ENCODE assay signal across 22 cellular contexts in the genomic region with DNA sequence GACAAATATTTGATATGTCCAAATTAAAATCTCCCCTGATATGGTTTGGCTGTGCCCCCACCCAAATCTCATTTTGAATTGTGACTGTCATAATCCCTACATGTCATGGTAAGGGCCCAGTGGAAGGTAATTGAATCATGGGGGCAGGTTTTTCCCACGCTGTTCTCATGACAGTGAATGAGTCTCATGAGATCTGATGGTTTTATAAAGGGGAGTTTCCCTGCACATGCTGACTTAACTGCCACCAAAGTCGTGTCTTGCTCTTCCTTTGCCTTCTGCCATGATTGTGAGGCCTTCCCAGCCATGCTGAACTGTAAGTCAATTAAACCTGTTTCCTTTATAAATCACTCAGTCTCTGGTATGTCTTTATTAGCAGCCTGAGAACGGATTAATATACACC.
DNase-seq lines count a peak whose midpoint lies in the region; ATAC-seq and TF ChIP-seq lines count a peak whose summit lies in the region.
"Had no signal": no experiment of that assay in that cellular context is flagged by ENCODE, and none has a peak within 500 bp of the region (broad histone marks: within the 10 kb centered on the region; RNA-seq: fewer than 3 reads in every experiment).

No MANE protein-coding gene starts in this region.

- no peak overlapping the region for H3K27ac Mint-ChIP-seq in T-helper 2 cell treated with Interferon-gamma antibody and Interleukin-4, amounts not matched to agents 5 μg/mL and 100 μg/mL, for 36 hours
- no peak overlapping the region for H3K27ac Mint-ChIP-seq in osteocyte (ENCODE audit: unreplicated experiment)
- H3K27ac Mint-ChIP-seq: CD4-positive, CD25-positive, alpha-beta regulatory T cell; CD8-positive, alpha-beta memory T cell; GM23338; HFFc6 had no signal

- peak; percentile 43 for ATAC-seq in GM18511 (IDR thresholded peaks at IDR 0.05; ENCODE audit: unreplicated experiment)
- ATAC-seq in HG02759 (IDR thresholded peaks at IDR 0.05; ENCODE audit: unreplicated experiment) = peak; percentile 40
- ATAC-seq: HCT116 had no signal

- no peaks in the 10 kb centered on the region for H3K36me3 Mint-ChIP-seq in T-helper 2 cell treated with Interferon-gamma antibody and Interleukin-4, amounts not matched to agents 5 μg/mL and 100 μg/mL, for 36 hours (ENCODE audit: low read depth)
- no peaks in the 10 kb centered on the region for H3K36me3 Mint-ChIP-seq in osteocyte (ENCODE audit: unreplicated experiment)
- H3K36me3 Mint-ChIP-seq: CD4-positive, CD25-positive, alpha-beta regulatory T cell; CD8-positive, alpha-beta memory T cell had no signal

- TF ChIP-seq CTCF in A673 (conservative IDR thresholded peaks at IDR 0.05; ENCODE audit: low read depth, low read length) (no peak), osteocyte (IDR thresholded peaks at IDR 0.05) (no peak), lower leg skin (IDR thresholded peaks at IDR 0.05) (no peak)

- H3K27ac ChIP-seq in A673 (ENCODE audit: low read depth, low read length, poor library complexity, severe bottlenecking) = no peak overlapping the region

- POLR2A ChIA-PET in A673 (lab: Charles Lee; ENCODE audit: low non-redundant PET) = interaction anchor here (0.6 kb wide), 1 partner anchor 192 kb away, joined by 6 read pairs; no protein-coding TSS in a partner anchor

- H3K4me3 ChIP-seq in A673 (ENCODE audit: low read depth, low read length, poor library complexity, severe bottlenecking) = no peak overlapping the region
- no peak overlapping the region for H3K4me3 ChIP-seq in lower leg skin (ENCODE audit: low read depth, poor library complexity, severe bottlenecking)
- H3K4me3 ChIP-seq: GM23338 had no signal

- peaks cover 3% of the 10 kb centered on the region for H3K4me1 Mint-ChIP-seq in T-helper 2 cell treated with Interferon-gamma antibody and Interleukin-4, amounts not matched to agents 5 μg/mL and 100 μg/mL, for 36 hours (ENCODE audit: low read depth)
- no peaks in the 10 kb centered on the region for H3K4me1 Mint-ChIP-seq in osteocyte (ENCODE audit: unreplicated experiment)
- H3K4me1 Mint-ChIP-seq: CD4-positive, CD25-positive, alpha-beta regulatory T cell; CD8-positive, alpha-beta memory T cell had no signal

- TF ChIP-seq POLR2A in lower leg skin (IDR thresholded peaks at IDR 0.05) = no peak

- intact Hi-C loops in A673 (cut with micrococcal nuclease; ENCODE audit: unreplicated experiment) = no loop called here
- intact Hi-C loops in lower leg skin (cut with DNase I; ENCODE audit: low total_unique reads) = no loop called here

- H3K4me1 ChIP-seq in A673 (ENCODE audit: insufficient read depth, low read length, poor library complexity, severe bottlenecking) = peaks cover 7% of the 10 kb centered on the region
- H3K4me1 ChIP-seq: BE2C had no signal

- H3K27me3 ChIP-seq in A673 (replicated peaks; ENCODE audit: insufficient read depth, low read depth, low read length, poor library complexity) = no peaks in the 10 kb centered on the region
- H3K27me3 ChIP-seq: BE2C had no signal

- BruUV-seq in A673 (replicated peaks; lab: Mats Ljungman, UMichigan) = no TSS peak

- no peaks in the 10 kb centered on the region for H3K36me3 ChIP-seq in A673 (ENCODE audit: insufficient read depth, low read length, poor library complexity, severe bottlenecking)
- H3K36me3 ChIP-seq: BE2C had no signal

- CTCF ChIA-PET in A673 (lab: Charles Lee) = no interaction called here

- no peaks in the 10 kb centered on the region for H3K9me3 ChIP-seq in A673 (ENCODE audit: low read depth, low read length, poor library complexity, severe bottlenecking)
- H3K9me3 ChIP-seq: BE2C had no signal

- peaks cover 5% of the 10 kb centered on the region for H3K9me3 Mint-ChIP-seq in T-helper 2 cell treated with Interferon-gamma antibody and Interleukin-4, amounts not matched to agents 5 μg/mL and 100 μg/mL, for 36 hours
- no peaks in the 10 kb centered on the region for H3K9me3 Mint-ChIP-seq in osteocyte (ENCODE audit: unreplicated experiment)
- H3K9me3 Mint-ChIP-seq: GM23338, HFFc6 had no signal

- no peak overlapping the region for H3K4me3 Mint-ChIP-seq in T-helper 2 cell treated with Interferon-gamma antibody and Interleukin-4, amounts not matched to agents 5 μg/mL and 100 μg/mL, for 36 hours
- H3K4me3 Mint-ChIP-seq in osteocyte (ENCODE audit: unreplicated experiment) = no peak overlapping the region
- H3K4me3 Mint-ChIP-seq: CD4-positive, CD25-positive, alpha-beta regulatory T cell; CD8-positive, alpha-beta memory T cell; GM23338; HFFc6 had no signal

- DNase-seq in A673 (ENCODE audit: low spot score) = peak; percentile 44
- peak; percentile 31 for DNase-seq in T-helper 2 cell treated with Interferon-gamma antibody and Interleukin-4, amounts not matched to agents 5 μg/mL and 100 μg/mL, for 36 hours (ENCODE audit: low spot score)
- DNase-seq in middle frontal gyrus (ENCODE audit: extremely low spot score, low spot score) = no peak
- no peak for DNase-seq in osteocyte (ENCODE audit: extremely low spot score, unreplicated experiment)
- DNase-seq in lower leg skin (ENCODE audit: low spot score in 2 of 2) = no peak
- DNase-seq in activated naive CD4-positive, alpha-beta T cell treated with Interleukin-2 at 50 U/mL for 16 hours = no peak
- DNase-seq: ACHN; BE2C; C1 segment of cervical spinal cord; CD4-positive, CD25-positive, alpha-beta regulatory T cell; CD8-positive, alpha-beta memory T cell; COR-L47; DMS 273 treated with DMSO at 0.1 percent for 48 hours; DMS53; DND-41; EL; HFFc6; KG1 had no signal

- 48 to 57% methylated on average over 3 of the region's 3 CpGs for WGBS in lower leg skin, 2 donors

- H3K27me3 Mint-ChIP-seq in T-helper 2 cell treated with Interferon-gamma antibody and Interleukin-4, amounts not matched to agents 5 μg/mL and 100 μg/mL, for 36 hours (ENCODE audit: low read depth) = peaks cover 14% of the 10 kb centered on the region
- no peaks in the 10 kb centered on the region for H3K27me3 Mint-ChIP-seq in osteocyte (ENCODE audit: unreplicated experiment)
- H3K27me3 Mint-ChIP-seq: CD4-positive, CD25-positive, alpha-beta regulatory T cell had no signal

Comparison
In these comparisons a context has a peak if more than half of its experiments do, and no peak if none do; other contexts are left out.
1. DNase-seq: peak in A673 (single experiment) and T-helper 2 cell treated with Interferon-gamma antibody and Interleukin-4, amounts not matched to agents 5 μg/mL and 100 μg/mL, for 36 hours (single experiment); none in middle frontal gyrus (single experiment), osteocyte (single experiment), lower leg skin (0 of 2) and activated naive CD4-positive, alpha-beta T cell treated with Interleukin-2 at 50 U/mL for 16 hours (single experiment).